21 cellular contexts compared by ENCODE assay signal in the genomic region with DNA sequence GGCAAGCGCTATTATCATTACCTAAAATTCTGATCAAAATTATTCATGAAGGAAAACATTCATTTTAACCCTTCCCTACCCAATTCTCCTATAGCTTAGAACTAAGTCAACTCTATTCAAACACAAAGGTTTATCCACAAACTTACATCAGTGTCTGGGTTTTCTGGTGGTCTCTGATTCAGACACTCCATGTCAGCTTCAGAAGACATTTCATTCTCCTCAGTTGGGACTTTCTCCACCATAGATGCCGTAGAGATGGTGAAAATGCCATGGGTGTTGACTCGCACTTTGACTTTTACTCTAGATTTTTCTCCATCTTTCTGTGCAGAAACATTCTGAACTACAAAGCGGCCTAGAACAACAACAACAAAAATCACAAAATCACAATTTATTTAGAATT.
"Had no signal": no experiment of that assay in that cellular context is flagged by ENCODE, and none has a peak within 500 bp of the region (broad histone marks: within the 10 kb centered on the region; RNA-seq: fewer than 3 reads in every experiment).

No MANE protein-coding gene starts in this region.

- H3K27me3 Mint-ChIP-seq: activated CD8-positive, alpha-beta memory T cell treated with anti-CD3 and anti-CD28 coated beads, Interleukin-2, amount 10 ng/mL, durations not matched to agents 7 days and 5 days; brain had no signal

- H3K27ac Mint-ChIP-seq: activated CD8-positive, alpha-beta memory T cell treated with anti-CD3 and anti-CD28 coated beads, Interleukin-2, amount 10 ng/mL, durations not matched to agents 7 days and 5 days; activated naive CD4-positive, alpha-beta T cell treated with anti-CD3 and anti-CD28 coated beads for 36 hours; brain; T-helper 1 cell treated with Interleukin-12 subunit alpha and Interleukin-12 subunit beta and Interleukin-4 antibody, amounts not matched to agents 30 μg/mL and 1 μg/mL, for 36 hours; WTC11 had no signal

- H3K9me3 Mint-ChIP-seq: activated naive CD4-positive, alpha-beta T cell treated with anti-CD3 and anti-CD28 coated beads for 36 hours; brain; T-helper 1 cell treated with Interleukin-12 subunit alpha and Interleukin-12 subunit beta and Interleukin-4 antibody, amounts not matched to agents 30 μg/mL and 1 μg/mL, for 36 hours; WTC11 had no signal

- DNase-seq: activated CD4-positive, alpha-beta T cell treated with anti-CD3 and anti-CD28 coated beads, Interleukin-2, amount 50 U/mL, for 1 hour; activated CD4-positive, CD25-positive, alpha-beta regulatory T cell treated with anti-CD3 and anti-CD28 coated beads, Interleukin-2, amount 50 U/mL, for 72 hours; activated CD8-positive, alpha-beta memory T cell treated with anti-CD3 and anti-CD28 coated beads, Interleukin-2, amount 10 ng/mL, durations not matched to agents 7 days and 5 days; activated gamma-delta T cell; activated naive CD4-positive, alpha-beta T cell treated with anti-CD3 and anti-CD28 coated beads for 36 hours; amniotic stem cell; IMR-90; Kasumi-1; KBM-7; NCI-H1048; NCI-H146; NCI-H187 treated with DMSO at 0.1 percent for 48 hours; NCI-H2081 treated with DMSO at 0.1 percent for 48 hours; NCI-H446; NCI-H524; PC-9; SHP77 treated with DMSO at 0.1 percent for 48 hours; T-helper 9 cell had no signal

- ATAC-seq: activated CD8-positive, alpha-beta memory T cell treated with anti-CD3 and anti-CD28 coated beads, Interleukin-2, amount 10 ng/mL, durations not matched to agents 7 days and 5 days; WTC11 had no signal

- H3K4me3 Mint-ChIP-seq: activated CD8-positive, alpha-beta memory T cell treated with anti-CD3 and anti-CD28 coated beads, Interleukin-2, amount 10 ng/mL, durations not matched to agents 7 days and 5 days; activated naive CD4-positive, alpha-beta T cell treated with anti-CD3 and anti-CD28 coated beads for 36 hours; brain; T-helper 1 cell treated with Interleukin-12 subunit alpha and Interleukin-12 subunit beta and Interleukin-4 antibody, amounts not matched to agents 30 μg/mL and 1 μg/mL, for 36 hours; WTC11 had no signal

- H3K4me1 Mint-ChIP-seq: WTC11 had no signal
